ENCODE assay signal across 19 cellular contexts in genomic region chr22:44758970-44759365, GRCh38. TPM values are rescaled to one million over a fixed set of nuclear protein-coding genes. Genes with fewer than 3 reads are reported as not detected.
DNase-seq lines count a peak whose midpoint lies in the region; ATAC-seq and TF ChIP-seq lines count a peak whose summit lies in the region.
"Had no signal": no experiment of that assay in that cellular context is flagged by ENCODE, and none has a peak within 500 bp of the region (broad histone marks: within the 10 kb centered on the region; RNA-seq: fewer than 3 reads in every experiment).

No MANE protein-coding gene starts in this region.

- H3K56ac ChIP-seq in IMR-90 (ENCODE audit: extremely low read depth, insufficient read depth, low read length) = no peak overlapping the region

- H4K20me1 ChIP-seq in IMR-90 (ENCODE audit: insufficient read depth, low read length) (no peaks in the 10 kb centered on the region), osteoblast (ENCODE audit: insufficient read depth, low read length) (no peaks in the 10 kb centered on the region), PC-9 (ENCODE audit: insufficient read depth) (peaks cover 45% of the 10 kb centered on the region)

- H3K36me3 ChIP-seq in IMR-90 (ENCODE audit: control insufficient read depth, insufficient read depth, low read length) = no peaks in the 10 kb centered on the region
- no peaks in the 10 kb centered on the region for H3K36me3 ChIP-seq in osteoblast (ENCODE audit: insufficient read depth, low read length)
- H3K36me3 ChIP-seq in PC-9 (ENCODE audit: low read depth) = no peaks in the 10 kb centered on the region
- no peaks in the 10 kb centered on the region for H3K36me3 ChIP-seq in naive thymus-derived CD4-positive, alpha-beta T cell (ENCODE audit: control insufficient read depth in 2 of 3, insufficient read depth in 3 of 3, low read length in 3 of 3)

- BruUV-seq in IMR-90 (replicated peaks; lab: Mats Ljungman, UMichigan) = no TSS peak
- BruUV-seq in MCF 10A (replicated peaks; lab: Mats Ljungman, UMichigan) = no TSS peak
- BruUV-seq in PC-9 (replicated peaks; lab: Mats Ljungman, UMichigan) = no TSS peak

- 60% methylated on average over 1 of the region's 6 CpGs; no CpG with 5 or more reads in 1 of the 2 experiments for WGBS in IMR-90 (ENCODE audit: extremely low coverage in 2 of 2, insufficient read length in 1 of 2), 2 experiments

- CTCF ChIA-PET in IMR-90 (lab: Yijun Ruan, JAX) = no interaction called here
- CTCF ChIA-PET in MCF 10A (lab: Yijun Ruan, JAX) = interaction anchor here (0.6 kb wide), 1 partner anchor 37 kb away, joined by 3 read pairs; no protein-coding TSS in a partner anchor
- CTCF ChIA-PET in PC-9 (lab: Charles Lee) = no interaction called here
- CTCF ChIA-PET in naive thymus-derived CD4-positive, alpha-beta T cell (lab: Charles Lee) = no interaction called here

- H3K79me2 ChIP-seq in osteoblast (ENCODE audit: insufficient read depth, low read length) (no peaks in the 10 kb centered on the region), PC-9 (ENCODE audit: low read depth) (peaks cover 84% of the 10 kb centered on the region)

- H3K27me3 ChIP-seq in IMR-90 (ENCODE audit: control insufficient read depth, insufficient read depth, low read length) (peaks cover 17% of the 10 kb centered on the region; the same call in 1 of the 2 replicates), osteoblast (ENCODE audit: insufficient read depth, low read length) (peaks cover 16% of the 10 kb centered on the region), PC-9 (ENCODE audit: insufficient read depth, low read depth) (no peaks in the 10 kb centered on the region)
- H3K27me3 ChIP-seq in naive thymus-derived CD4-positive, alpha-beta T cell (ENCODE audit: control insufficient read depth in 2 of 2, insufficient read depth in 2 of 2, low read length in 2 of 2) = peaks cover 2 to 4% of the 10 kb centered on the region in 2 donors

- H3K4ac ChIP-seq in IMR-90 (ENCODE audit: low read depth, low read length) = no peak overlapping the region

- H2AFZ ChIP-seq in IMR-90 (replicated peaks; ENCODE audit: low read length, poor library complexity) = peak overlapping the region; percentile 48
- H2AFZ ChIP-seq in osteoblast (ENCODE audit: low read length) = no peak overlapping the region
- H2AFZ ChIP-seq in PC-9 = no peak overlapping the region

- H2AK5ac ChIP-seq in IMR-90 (ENCODE audit: low read depth, low read length) = no peak overlapping the region

- peak overlapping the region; percentile 58 for H3K27ac ChIP-seq in 22Rv1
- H3K27ac ChIP-seq in IMR-90 (ENCODE audit: insufficient read depth, low read length) = no peak overlapping the region
- H3K27ac ChIP-seq in osteoblast (ENCODE audit: low read depth, low read length) = no peak overlapping the region
- H3K27ac ChIP-seq in PC-9 = no peak overlapping the region
- no peak overlapping the region for H3K27ac ChIP-seq in naive thymus-derived CD4-positive, alpha-beta T cell (ENCODE audit: low read depth, low read length)

- no peak for TF ChIP-seq POLR2A in IMR-90 (IDR thresholded peaks at IDR 0.05; ENCODE audit: low read depth, low read length)

- H2BK15ac ChIP-seq in IMR-90 (ENCODE audit: low read depth, low read length) = no peak overlapping the region

- no peak overlapping the region for H4K91ac ChIP-seq in IMR-90 (ENCODE audit: insufficient read depth, low read depth, low read length)

- DNase-seq in IMR-90 (no peak), endothelial cell (ENCODE audit: low spot score) (no peak), osteoblast (ENCODE audit: insufficient read length, low spot score, missing footprints) (peak; percentile 18), SIG-M5 treated with dmso at 0.1 percent for 504 hours (lab: John Stamatoyannopoulos, UW; ENCODE audit: unreplicated experiment) (no peak), MCF 10A (ENCODE audit: unreplicated experiment) (no peak), PC-9 (no peak)
- no peak for DNase-seq in naive thymus-derived CD4-positive, alpha-beta T cell
- DNase-seq: AML-193; C1 segment of cervical spinal cord; CD8-positive, alpha-beta memory T cell; GDM1; H9; NCI-H1417; NCI-H526 treated with DMSO at 0.1 percent for 48 hours; SIG-M5 had no signal

- no peak overlapping the region for H2BK20ac ChIP-seq in IMR-90 (ENCODE audit: low read depth, low read length)

- no peak overlapping the region for H3K4me2 ChIP-seq in IMR-90 (ENCODE audit: low read depth, low read length)
- H3K4me2 ChIP-seq in osteoblast (ENCODE audit: insufficient read depth, low read length) = no peak overlapping the region
- H3K4me2 ChIP-seq in PC-9 = no peak overlapping the region

- peaks cover 4% of the 10 kb centered on the region for H3K36me3 Mint-ChIP-seq in endothelial cell (ENCODE audit: low read depth, unreplicated experiment)
- no peaks in the 10 kb centered on the region for H3K36me3 Mint-ChIP-seq in MCF 10A (ENCODE audit: insufficient read depth, unreplicated experiment)
- H3K36me3 Mint-ChIP-seq in naive thymus-derived CD4-positive, alpha-beta T cell = peaks cover 0 to 7% (median 0%) of the 10 kb centered on the region in 5 donors

- H3K9me3 ChIP-seq in IMR-90 (ENCODE audit: control insufficient read depth, insufficient read depth, low read length) (no peaks in the 10 kb centered on the region), osteoblast (ENCODE audit: low read depth, low read length) (no peaks in the 10 kb centered on the region), PC-9 (ENCODE audit: insufficient read depth, low read depth) (no peaks in the 10 kb centered on the region)
- no peaks in the 10 kb centered on the region for H3K9me3 ChIP-seq in naive thymus-derived CD4-positive, alpha-beta T cell (ENCODE audit: control insufficient read depth in 2 of 3, low read length in 3 of 3)

- intact Hi-C loops in IMR-90 (cut with micrococcal nuclease) (no loop called here), MCF 10A (cut with micrococcal nuclease) (no loop called here), PC-9 (cut with micrococcal nuclease; ENCODE audit: unreplicated experiment) (no loop called here)
- intact Hi-C loops in naive thymus-derived CD4-positive, alpha-beta T cell (cut with micrococcal nuclease) = no loop called here

- no peak overlapping the region for H3K4me3 ChIP-seq in IMR-90 (ENCODE audit: insufficient read depth, low read depth, low read length)
- H3K4me3 ChIP-seq in osteoblast (ENCODE audit: insufficient read depth, low read length) = no peak overlapping the region
- no peak overlapping the region for H3K4me3 ChIP-seq in PC-9
- no peak overlapping the region for H3K4me3 ChIP-seq in naive thymus-derived CD4-positive, alpha-beta T cell (ENCODE audit: low read length)

- no peaks in the 10 kb centered on the region for H3K9me2 ChIP-seq in PC-9 (ENCODE audit: insufficient read depth)

- H3K14ac ChIP-seq in IMR-90 (replicated peaks; ENCODE audit: low read depth, low read length) = no peak overlapping the region

- POLR2A ChIA-PET in IMR-90 (lab: Charles Lee; ENCODE audit: unreplicated experiment) (no interaction called here), MCF 10A (lab: Yijun Ruan, JAX) (no interaction called here), PC-9 (lab: Charles Lee; ENCODE audit: unreplicated experiment) (no interaction called here)
- POLR2A ChIA-PET in naive thymus-derived CD4-positive, alpha-beta T cell (lab: Charles Lee) = no interaction called here

- no peak overlapping the region for H4K8ac ChIP-seq in IMR-90 (ENCODE audit: low read depth in 2 of 2, low read length in 2 of 2)

- H2BK5ac ChIP-seq in IMR-90 (ENCODE audit: low read depth, low read length, poor library complexity, severe bottlenecking) = no peak overlapping the region

- dilution Hi-C loops in IMR-90 (cut with HindIII; ENCODE audit: low sequenced_read_pairs, unreplicated experiment) = no loop called here

- peak; percentile 15; the same call in 1 of the 2 replicates for ATAC-seq in IMR-90 (ENCODE audit: low read depth)
- no peak for ATAC-seq in naive thymus-derived CD4-positive, alpha-beta T cell

- no peak overlapping the region for H2BK120ac ChIP-seq in IMR-90 (ENCODE audit: low read depth, low read length)

- no peaks in the 10 kb centered on the region for H3K9me3 Mint-ChIP-seq in endothelial cell (ENCODE audit: unreplicated experiment)
- H3K9me3 Mint-ChIP-seq in MCF 10A (ENCODE audit: unreplicated experiment) = no peaks in the 10 kb centered on the region
- peaks cover 0 to 14% (median 5%) of the 10 kb centered on the region in 11 donors for H3K9me3 Mint-ChIP-seq in naive thymus-derived CD4-positive, alpha-beta T cell

- peaks cover 7% of the 10 kb centered on the region; the same call in 1 of the 2 replicates for H3K4me1 ChIP-seq in IMR-90 (ENCODE audit: control insufficient read depth, insufficient read depth, low read length)
- H3K4me1 ChIP-seq in osteoblast (ENCODE audit: insufficient read depth, low read length) = peaks cover 2% of the 10 kb centered on the region
- peaks cover 45% of the 10 kb centered on the region for H3K4me1 ChIP-seq in PC-9 (replicated peaks; ENCODE audit: insufficient read depth)
- no peaks in the 10 kb centered on the region for H3K4me1 ChIP-seq in naive thymus-derived CD4-positive, alpha-beta T cell (ENCODE audit: control insufficient read depth in 2 of 2, insufficient read depth in 2 of 2, low read length in 2 of 2)

- H3F3A ChIP-seq in PC-9 (ENCODE audit: insufficient read depth, low read depth) = peaks cover 22% of the 10 kb centered on the region

- H3K4me1 Mint-ChIP-seq in endothelial cell (ENCODE audit: unreplicated experiment) = peaks cover 8% of the 10 kb centered on the region
- H3K4me1 Mint-ChIP-seq in MCF 10A (ENCODE audit: insufficient read depth, unreplicated experiment) = peaks cover 20% of the 10 kb centered on the region
- no peaks in the 10 kb centered on the region for H3K4me1 Mint-ChIP-seq in naive thymus-derived CD4-positive, alpha-beta T cell
- H3K4me1 Mint-ChIP-seq: CD8-positive, alpha-beta memory T cell; IgD-negative memory B cell had no signal

- H2AK9ac ChIP-seq in IMR-90 (replicated peaks; ENCODE audit: low read depth, low read length, poor library complexity) = no peak overlapping the region

- in situ Hi-C loops in IMR-90 (cut with MboI; ENCODE audit: low sequenced_read_pairs) = no loop called here

- H3K79me1 ChIP-seq in IMR-90 (ENCODE audit: low read depth in 1 of 2, low read length in 2 of 2) = no peaks in the 10 kb centered on the region

- peaks cover 3% of the 10 kb centered on the region; the same call in 1 of the 2 replicates for H3K9me1 ChIP-seq in IMR-90 (ENCODE audit: insufficient read depth, low read length)

- H3K23ac ChIP-seq in IMR-90 (ENCODE audit: low read depth, low read length) = no peak overlapping the region

- H3K27me3 Mint-ChIP-seq in endothelial cell (ENCODE audit: unreplicated experiment) (peaks cover 10% of the 10 kb centered on the region), MCF 10A (ENCODE audit: insufficient read depth, unreplicated experiment) (no peaks in the 10 kb centered on the region)
- peaks cover 17 to 63% (median 40%) of the 10 kb centered on the region in 5 donors for H3K27me3 Mint-ChIP-seq in naive thymus-derived CD4-positive, alpha-beta T cell

- H3K27ac Mint-ChIP-seq in endothelial cell (ENCODE audit: unreplicated experiment) = no peak overlapping the region
- no peak overlapping the region for H3K27ac Mint-ChIP-seq in MCF 10A (ENCODE audit: low read depth, unreplicated experiment)
- H3K27ac Mint-ChIP-seq in naive thymus-derived CD4-positive, alpha-beta T cell = no peak overlapping the region
- H3K27ac Mint-ChIP-seq: IgD-negative memory B cell had no signal

- H3K9ac ChIP-seq in IMR-90 (ENCODE audit: low read depth, low read length) = no peak overlapping the region

- H3K4me3 Mint-ChIP-seq in endothelial cell (ENCODE audit: unreplicated experiment) = peak overlapping the region; percentile 69
- no peak overlapping the region for H3K4me3 Mint-ChIP-seq in MCF 10A (ENCODE audit: unreplicated experiment)
- H3K4me3 Mint-ChIP-seq in naive thymus-derived CD4-positive, alpha-beta T cell = no peak overlapping the region
- H3K4me3 Mint-ChIP-seq: CD8-positive, alpha-beta memory T cell; H9; IgD-negative memory B cell had no signal

- TF ChIP-seq RAD21 in IMR-90 (IDR thresholded peaks at IDR 0.05; ENCODE audit: low read length) = no peak

- H3K18ac ChIP-seq in IMR-90 (ENCODE audit: low read depth, low read length) = no peak overlapping the region

- H4K5ac ChIP-seq in IMR-90 (ENCODE audit: low read depth, low read length) = no peak overlapping the region

- TF ChIP-seq CTCF in 22Rv1 (IDR thresholded peaks at IDR 0.05) (no peak), IMR-90 (conservative IDR thresholded peaks at IDR 0.05; ENCODE audit: low read depth, low read length) (no peak), endothelial cell (IDR thresholded peaks at IDR 0.05; ENCODE audit: unreplicated experiment) (no peak), osteoblast (IDR thresholded peaks at IDR 0.05; ENCODE audit: extremely low read depth, low read depth, low read length) (no peak), MCF 10A (IDR thresholded peaks at IDR 0.05; ENCODE audit: unreplicated experiment) (no peak), PC-9 (conservative IDR thresholded peaks at IDR 0.05) (no peak)

RNA-seq across cellular contexts. Expression of gene ARHGAP8, which starts 6.6 kb away (rescaled TPM):
- total RNA-seq in IMR-90 (2012; rRNA removed) (0.18 and 0.28 TPM in 2 replicates), endothelial cell (ENCODE audit: unreplicated experiment) (0.80 TPM), osteoblast (0.29 and 0.36 TPM in 2 replicates), MCF 10A (2022) (10.3 and 18.6 TPM in 2 replicates), PC-9 (2021) (114 and 130 TPM in 2 replicates)
- 0.06 and 0.21 TPM in 2 replicates for polyA plus RNA-seq in IMR-90 (2012; rRNA removed)
- 0.11 and 0.17 TPM in 2 replicates for polyA plus RNA-seq in IMR-90 (2012; cell fraction: cytosol; rRNA removed)
- polyA plus RNA-seq in IMR-90 (2012; cell fraction: nucleus; rRNA removed; ENCODE audit: low replicate concordance) = 0.78 and 0.85 TPM in 2 replicates
- total RNA-seq in naive thymus-derived CD4-positive, alpha-beta T cell = 1 to 10 TPM in 2 of 5 experiments, under 1 TPM in 1, not detected in 2; 0.82 to 2.3 (median 1.5) TPM
- not detected for polyA plus RNA-seq in naive thymus-derived CD4-positive, alpha-beta T cell
- total RNA-seq: A172, M059J had no signal
- polyA plus RNA-seq: CD8-positive, alpha-beta memory T cell; IgD-negative memory B cell had no signal

RNA-seq across cellular contexts. Expression of gene PRR5, which starts 57.0 kb away (rescaled TPM):
- total RNA-seq in IMR-90 (2012; rRNA removed) (7.5 and 8.1 TPM in 2 replicates), endothelial cell (ENCODE audit: unreplicated experiment) (40.5 TPM), osteoblast (13.0 and 14.8 TPM in 2 replicates), MCF 10A (2022) (7.9 and 11.0 TPM in 2 replicates), PC-9 (2021) (22.1 and 27.3 TPM in 2 replicates)
- 23.1 and 24.3 TPM in 2 replicates for polyA plus RNA-seq in IMR-90 (2012; rRNA removed)
- 17.7 and 39.4 TPM in 2 replicates for polyA plus RNA-seq in IMR-90 (2012; cell fraction: cytosol; rRNA removed)
- polyA plus RNA-seq in IMR-90 (2012; cell fraction: nucleus; rRNA removed; ENCODE audit: low replicate concordance) = 39.7 and 77.7 TPM in 2 replicates
- total RNA-seq in naive thymus-derived CD4-positive, alpha-beta T cell = 10 to 100 TPM; 19.6 to 49.1 (median 44.4) TPM
- 10 to 100 TPM; 19.6 to 29.6 TPM for polyA plus RNA-seq in naive thymus-derived CD4-positive, alpha-beta T cell
- total RNA-seq: M059J had no signal
